ENCODE assay signal across 33 cellular contexts in the genomic region with DNA sequence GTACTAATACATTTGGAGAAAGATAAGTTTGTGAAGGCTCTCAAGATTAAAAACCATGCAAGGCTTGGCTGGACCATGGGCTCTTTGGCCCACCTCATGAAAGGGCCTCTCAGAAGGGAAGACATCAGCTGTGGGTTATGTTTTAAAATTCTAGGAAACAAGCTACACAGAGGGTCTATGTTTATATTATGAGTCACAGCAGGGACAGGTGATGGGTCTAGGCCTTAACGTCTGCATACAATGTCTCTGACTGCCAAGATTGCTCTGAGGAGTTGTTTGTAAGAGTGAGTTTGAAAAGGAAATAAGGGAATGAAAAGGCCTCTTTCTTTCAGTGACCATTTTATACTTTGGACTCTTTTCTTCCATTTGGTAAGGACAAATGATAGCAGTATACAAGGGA.
"Had no signal": no experiment of that assay in that cellular context is flagged by ENCODE, and none has a peak within 500 bp of the region (broad histone marks: within the 10 kb centered on the region; RNA-seq: fewer than 3 reads in every experiment).

No MANE protein-coding gene starts in this region.

- H3K27me3 Mint-ChIP-seq: activated CD4-positive, alpha-beta memory T cell treated with anti-CD3 and anti-CD28 coated beads for 36 hours; activated CD4-positive, alpha-beta T cell treated with anti-CD3 and anti-CD28 coated beads for 36 hours; activated CD4-positive, alpha-beta T cell treated with anti-CD3 and anti-CD28 coated beads, Interleukin-2, amount 10 ng/mL, durations not matched to agents 24 days and 14 days; activated CD8-positive, alpha-beta memory T cell treated with anti-CD3 and anti-CD28 coated beads, Interleukin-2, amount 10 ng/mL, durations not matched to agents 7 days and 5 days; activated naive CD4-positive, alpha-beta T cell treated with anti-CD3 and anti-CD28 coated beads, Interleukin-2, amount 50 U/mL, for 24 hours; activated naive CD8-positive, alpha-beta T cell treated with anti-CD3 and anti-CD28 coated beads for 36 hours; activated naive CD8-positive, alpha-beta T cell treated with anti-CD3 and anti-CD28 coated beads, Interleukin-2, amount 50 U/mL, for 24 hours; effector memory CD8-positive, alpha-beta T cell; T-helper 17 cell had no signal

- ATAC-seq: activated CD4-positive, alpha-beta T cell treated with anti-CD3 and anti-CD28 coated beads for 36 hours; activated CD8-positive, alpha-beta memory T cell treated with anti-CD3 and anti-CD28 coated beads, Interleukin-2, amount 10 ng/mL, durations not matched to agents 7 days and 5 days; activated CD8-positive, alpha-beta T cell treated with anti-CD3 and anti-CD28 coated beads, Interleukin-2, amount 10 ng/mL, durations not matched to agents 7 days and 5 days; activated naive CD8-positive, alpha-beta T cell treated with anti-CD3 and anti-CD28 coated beads, Interleukin-2, amount 50 U/mL, for 24 hours; body of pancreas; effector memory CD8-positive, alpha-beta T cell; foreskin keratinocyte; gastrocnemius medialis; heart left ventricle; T-helper 17 cell had no signal

- DNase-seq: activated CD4-positive, alpha-beta memory T cell treated with anti-CD3 and anti-CD28 coated beads for 36 hours; activated CD4-positive, alpha-beta T cell treated with anti-CD3 and anti-CD28 coated beads for 36 hours; activated CD4-positive, alpha-beta T cell treated with anti-CD3 and anti-CD28 coated beads, Interleukin-2, amount 10 ng/mL, durations not matched to agents 24 days and 14 days; activated CD4-positive, CD25-positive, alpha-beta regulatory T cell; activated CD4-positive, CD25-positive, alpha-beta regulatory T cell treated with anti-CD3 and anti-CD28 coated beads, Interleukin-2, amount 50 U/mL, for 72 hours; activated CD8-positive, alpha-beta memory T cell treated with anti-CD3 and anti-CD28 coated beads, Interleukin-2, amount 10 ng/mL, durations not matched to agents 7 days and 5 days; activated CD8-positive, alpha-beta memory T cell treated with anti-CD3 and anti-CD28 coated beads, Interleukin-2, amount 50 U/mL, for 4 hours; activated CD8-positive, alpha-beta T cell treated with anti-CD3 and anti-CD28 coated beads, Interleukin-2, amount 10 ng/mL, durations not matched to agents 7 days and 5 days; activated effector memory CD4-positive, alpha-beta T cell treated with anti-CD3 and anti-CD28 coated beads, Interleukin-2, amount 50 U/mL, for 16 hours; activated naive CD4-positive, alpha-beta T cell treated with anti-CD3 and anti-CD28 coated beads for 36 hours; activated naive CD8-positive, alpha-beta T cell treated with anti-CD3 and anti-CD28 coated beads for 36 hours; activated naive CD8-positive, alpha-beta T cell treated with anti-CD3 and anti-CD28 coated beads, Interleukin-2, amount 50 U/mL, for 24 hours; activated T-cell treated with anti-CD3 and anti-CD28 coated beads, Interleukin-2, amount 50 U/mL, for 1 hour; activated T-cell treated with anti-CD3 and anti-CD28 coated beads, Interleukin-2, amount 50 U/mL, for 48 hours; adrenal gland; aorta; body of pancreas; caudate nucleus; cortex of kidney; dermis blood vessel endothelial cell; effector CD4-positive, alpha-beta T cell; effector memory CD8-positive, alpha-beta T cell; erythroblast; foreskin keratinocyte; gastrocnemius medialis; glutamatergic neuron; heart left ventricle; T-helper 17 cell; T1000 had no signal

- H3K27ac Mint-ChIP-seq: activated CD4-positive, alpha-beta memory T cell treated with anti-CD3 and anti-CD28 coated beads for 36 hours; activated CD4-positive, alpha-beta T cell treated with anti-CD3 and anti-CD28 coated beads for 36 hours; activated CD4-positive, alpha-beta T cell treated with anti-CD3 and anti-CD28 coated beads, Interleukin-2, amount 10 ng/mL, durations not matched to agents 24 days and 14 days; activated CD8-positive, alpha-beta memory T cell treated with anti-CD3 and anti-CD28 coated beads, Interleukin-2, amount 10 ng/mL, durations not matched to agents 7 days and 5 days; activated CD8-positive, alpha-beta T cell treated with anti-CD3 and anti-CD28 coated beads, Interleukin-2, amount 10 ng/mL, durations not matched to agents 7 days and 5 days; activated naive CD4-positive, alpha-beta T cell treated with anti-CD3 and anti-CD28 coated beads for 36 hours; activated naive CD4-positive, alpha-beta T cell treated with anti-CD3 and anti-CD28 coated beads, Interleukin-2, amount 50 U/mL, for 24 hours; activated naive CD8-positive, alpha-beta T cell treated with anti-CD3 and anti-CD28 coated beads for 36 hours; activated naive CD8-positive, alpha-beta T cell treated with anti-CD3 and anti-CD28 coated beads, Interleukin-2, amount 50 U/mL, for 24 hours; activated T-helper 1 cell treated with anti-CD3 and anti-CD28 coated beads, Interleukin-12 subunit alpha, Interleukin-12 subunit beta, Interleukin-2, Interleukin-4 antibody, amounts not matched to agents 30 ng/mL and 10 ng/mL and 1 ng/mL, durations not matched to agents 14 hours and 24 hours and 36 hours; activated T-helper 2 cell treated with anti-CD3 and anti-CD28 coated beads, Interferon-gamma antibody, Interleukin-2, Interleukin-4, amounts not matched to agents 10 μg/mL and 5 μg/mL and 100 μg/mL, durations not matched to agents 14 hours and 24 hours and 36 hours; effector memory CD8-positive, alpha-beta T cell; T-helper 17 cell; T-helper 2 cell treated with Interferon-gamma antibody and Interleukin-4, amounts not matched to agents 5 μg/mL and 100 μg/mL, for 36 hours had no signal

- H3K4me3 Mint-ChIP-seq: activated CD4-positive, alpha-beta memory T cell treated with anti-CD3 and anti-CD28 coated beads for 36 hours; activated CD4-positive, alpha-beta T cell treated with anti-CD3 and anti-CD28 coated beads for 36 hours; activated CD4-positive, alpha-beta T cell treated with anti-CD3 and anti-CD28 coated beads, Interleukin-2, amount 10 ng/mL, durations not matched to agents 24 days and 14 days; activated CD8-positive, alpha-beta memory T cell treated with anti-CD3 and anti-CD28 coated beads, Interleukin-2, amount 10 ng/mL, durations not matched to agents 7 days and 5 days; activated CD8-positive, alpha-beta T cell treated with anti-CD3 and anti-CD28 coated beads, Interleukin-2, amount 10 ng/mL, durations not matched to agents 7 days and 5 days; activated naive CD4-positive, alpha-beta T cell treated with anti-CD3 and anti-CD28 coated beads for 36 hours; activated naive CD4-positive, alpha-beta T cell treated with anti-CD3 and anti-CD28 coated beads, Interleukin-2, amount 50 U/mL, for 24 hours; activated naive CD8-positive, alpha-beta T cell treated with anti-CD3 and anti-CD28 coated beads for 36 hours; activated naive CD8-positive, alpha-beta T cell treated with anti-CD3 and anti-CD28 coated beads, Interleukin-2, amount 50 U/mL, for 24 hours; activated T-helper 1 cell treated with anti-CD3 and anti-CD28 coated beads, Interleukin-12 subunit alpha, Interleukin-12 subunit beta, Interleukin-2, Interleukin-4 antibody, amounts not matched to agents 30 ng/mL and 10 ng/mL and 1 ng/mL, durations not matched to agents 14 hours and 24 hours and 36 hours; effector memory CD8-positive, alpha-beta T cell; T-helper 17 cell; T-helper 2 cell treated with Interferon-gamma antibody and Interleukin-4, amounts not matched to agents 5 μg/mL and 100 μg/mL, for 36 hours had no signal

- H3K36me3 Mint-ChIP-seq: activated CD4-positive, alpha-beta memory T cell treated with anti-CD3 and anti-CD28 coated beads for 36 hours; activated CD8-positive, alpha-beta memory T cell treated with anti-CD3 and anti-CD28 coated beads, Interleukin-2, amount 10 ng/mL, durations not matched to agents 7 days and 5 days; activated naive CD4-positive, alpha-beta T cell treated with anti-CD3 and anti-CD28 coated beads, Interleukin-2, amount 50 U/mL, for 24 hours; activated naive CD8-positive, alpha-beta T cell treated with anti-CD3 and anti-CD28 coated beads for 36 hours had no signal

- H3K9me3 Mint-ChIP-seq: activated CD4-positive, alpha-beta memory T cell treated with anti-CD3 and anti-CD28 coated beads for 36 hours; activated CD4-positive, alpha-beta T cell treated with anti-CD3 and anti-CD28 coated beads, Interleukin-2, amount 10 ng/mL, durations not matched to agents 24 days and 14 days; activated naive CD4-positive, alpha-beta T cell treated with anti-CD3 and anti-CD28 coated beads for 36 hours; activated naive CD4-positive, alpha-beta T cell treated with anti-CD3 and anti-CD28 coated beads, Interleukin-2, amount 50 U/mL, for 24 hours; activated naive CD8-positive, alpha-beta T cell treated with anti-CD3 and anti-CD28 coated beads for 36 hours; activated naive CD8-positive, alpha-beta T cell treated with anti-CD3 and anti-CD28 coated beads, Interleukin-2, amount 50 U/mL, for 24 hours; activated T-helper 1 cell treated with anti-CD3 and anti-CD28 coated beads, Interleukin-12 subunit alpha, Interleukin-12 subunit beta, Interleukin-2, Interleukin-4 antibody, amounts not matched to agents 30 ng/mL and 10 ng/mL and 1 ng/mL, durations not matched to agents 14 hours and 24 hours and 36 hours; activated T-helper 2 cell treated with anti-CD3 and anti-CD28 coated beads, Interferon-gamma antibody, Interleukin-2, Interleukin-4, amounts not matched to agents 10 μg/mL and 5 μg/mL and 100 μg/mL, durations not matched to agents 14 hours and 24 hours and 36 hours; effector memory CD8-positive, alpha-beta T cell; T-helper 2 cell treated with Interferon-gamma antibody and Interleukin-4, amounts not matched to agents 5 μg/mL and 100 μg/mL, for 36 hours had no signal

- H3K4me1 Mint-ChIP-seq: activated CD4-positive, alpha-beta T cell treated with anti-CD3 and anti-CD28 coated beads for 36 hours; activated CD4-positive, alpha-beta T cell treated with anti-CD3 and anti-CD28 coated beads, Interleukin-2, amount 10 ng/mL, durations not matched to agents 24 days and 14 days; activated CD8-positive, alpha-beta memory T cell treated with anti-CD3 and anti-CD28 coated beads, Interleukin-2, amount 10 ng/mL, durations not matched to agents 7 days and 5 days; activated naive CD4-positive, alpha-beta T cell treated with anti-CD3 and anti-CD28 coated beads, Interleukin-2, amount 50 U/mL, for 24 hours; T-helper 17 cell had no signal
